In genomic region chr3:125163739-125164601, GRCh38 we compare ENCODE assay signal across 10 cellular contexts. TPM values are rescaled to one million over a fixed set of nuclear protein-coding genes. Genes with fewer than 3 reads are reported as not detected.
DNase-seq lines count a peak whose midpoint lies in the region; ATAC-seq and TF ChIP-seq lines count a peak whose summit lies in the region.
"Had no signal": no experiment of that assay in that cellular context is flagged by ENCODE, and none has a peak within 500 bp of the region (broad histone marks: within the 10 kb centered on the region; RNA-seq: fewer than 3 reads in every experiment).

No MANE protein-coding gene starts in this region.

- dilution Hi-C loops in mammary epithelial cell (cut with HindIII; ENCODE audit: low sequenced_read_pairs) = no loop called here

- TF ChIP-seq CTCF in breast epithelium (IDR thresholded peaks at IDR 0.05) (no peak), mammary epithelial cell (conservative IDR thresholded peaks at IDR 0.05 in 1 of 2, IDR thresholded peaks at IDR 0.05 in 1 of 2; ENCODE audit: extremely low read depth in 1 of 2, insufficient read depth in 1 of 2, low read depth in 1 of 2, low read length in 2 of 2) (peak in 1 of 2 donors; percentile 51), fibroblast of the aortic adventitia (IDR thresholded peaks at IDR 0.05; ENCODE audit: insufficient read depth, low read length) (peak; percentile 61), type B pancreatic cell (conservative IDR thresholded peaks at IDR 0.05) (no peak)

- no peaks in the 10 kb centered on the region for H3K36me3 ChIP-seq in breast epithelium
- H3K36me3 ChIP-seq in mammary epithelial cell (ENCODE audit: insufficient read depth, low read length) = no peaks in the 10 kb centered on the region

- H4K20me1 ChIP-seq in mammary epithelial cell (ENCODE audit: insufficient read depth, low read length) = no peaks in the 10 kb centered on the region

- H3K36me3 Mint-ChIP-seq in type B pancreatic cell = peaks cover 3% of the 10 kb centered on the region
- H3K36me3 Mint-ChIP-seq in stimulated activated effector memory CD8-positive, alpha-beta T cell treated with anti-CD3 and anti-CD28 coated beads, Interleukin-12 subunit alpha, Interleukin-12 subunit beta, amount 100 ng/mL, for 72 hours = no peaks in the 10 kb centered on the region
- H3K36me3 Mint-ChIP-seq: CD4-positive, CD25-positive, alpha-beta regulatory T cell had no signal

- H2AFZ ChIP-seq in mammary epithelial cell (ENCODE audit: low read depth, low read length) = no peak overlapping the region

- no peak overlapping the region for H3K4me3 ChIP-seq in breast epithelium
- no peak overlapping the region for H3K4me3 ChIP-seq in mammary epithelial cell (replicated peaks in 1 of 3; ENCODE audit: insufficient read depth in 1 of 3, low read depth in 2 of 3, low read length in 3 of 3)
- H3K4me3 ChIP-seq in fibroblast of the aortic adventitia (ENCODE audit: low read depth, low read length) = no peak overlapping the region

- H3K9me3 Mint-ChIP-seq in type B pancreatic cell = no peaks in the 10 kb centered on the region
- H3K9me3 Mint-ChIP-seq in stimulated activated effector memory CD8-positive, alpha-beta T cell treated with anti-CD3 and anti-CD28 coated beads, Interleukin-12 subunit alpha, Interleukin-12 subunit beta, amount 100 ng/mL, for 72 hours = no peaks in the 10 kb centered on the region
- H3K9me3 Mint-ChIP-seq: CD4-positive, CD25-positive, alpha-beta regulatory T cell had no signal

- TF ChIP-seq POLR2A in breast epithelium (IDR thresholded peaks at IDR 0.05) = no peak

- H3K4me3 Mint-ChIP-seq in type B pancreatic cell = no peak overlapping the region
- no peak overlapping the region for H3K4me3 Mint-ChIP-seq in stimulated activated effector memory CD8-positive, alpha-beta T cell treated with anti-CD3 and anti-CD28 coated beads, Interleukin-12 subunit alpha, Interleukin-12 subunit beta, amount 100 ng/mL, for 72 hours
- H3K4me3 Mint-ChIP-seq: CD4-positive, CD25-positive, alpha-beta regulatory T cell had no signal

- H3K4me1 Mint-ChIP-seq in type B pancreatic cell (ENCODE audit: unreplicated experiment) = peaks cover 30% of the 10 kb centered on the region
- H3K4me1 Mint-ChIP-seq in stimulated activated effector memory CD8-positive, alpha-beta T cell treated with anti-CD3 and anti-CD28 coated beads, Interleukin-12 subunit alpha, Interleukin-12 subunit beta, amount 100 ng/mL, for 72 hours = no peaks in the 10 kb centered on the region
- H3K4me1 Mint-ChIP-seq: CD4-positive, CD25-positive, alpha-beta regulatory T cell had no signal

- no peaks in the 10 kb centered on the region for H3K79me2 ChIP-seq in mammary epithelial cell (ENCODE audit: insufficient read depth, low read length)

- no peaks in the 10 kb centered on the region for H3K27me3 Mint-ChIP-seq in type B pancreatic cell

- BruUV-seq in mammary epithelial cell (replicated peaks; lab: Mats Ljungman, UMichigan) = no TSS peak

- H3K27me3 ChIP-seq in breast epithelium (no peaks in the 10 kb centered on the region), mammary epithelial cell (ENCODE audit: insufficient read depth, low read length) (no peaks in the 10 kb centered on the region)

- H3K27ac ChIP-seq in breast epithelium (peak overlapping the region; percentile 21 to 41), mammary epithelial cell (ENCODE audit: insufficient read depth, low read depth, low read length) (no peak overlapping the region)

- ATAC-seq in stimulated activated effector memory CD8-positive, alpha-beta T cell treated with anti-CD3 and anti-CD28 coated beads, Interleukin-12 subunit alpha, Interleukin-12 subunit beta, amount 100 ng/mL, for 72 hours = no peak

- H3K4me1 ChIP-seq in breast epithelium (peaks cover 0 to 8% of the 10 kb centered on the region in 2 donors), mammary epithelial cell (ENCODE audit: insufficient read depth, low read length) (no peaks in the 10 kb centered on the region)

- H3K27ac Mint-ChIP-seq in type B pancreatic cell = peak overlapping the region; percentile 31
- H3K27ac Mint-ChIP-seq in stimulated activated effector memory CD8-positive, alpha-beta T cell treated with anti-CD3 and anti-CD28 coated beads, Interleukin-12 subunit alpha, Interleukin-12 subunit beta, amount 100 ng/mL, for 72 hours = no peak overlapping the region
- H3K27ac Mint-ChIP-seq: CD4-positive, CD25-positive, alpha-beta regulatory T cell had no signal

- WGBS in mammary epithelial cell (ENCODE audit: low coverage, missing lambda C conversion rate) = 87% methylated on average over 14 of the region's 15 CpGs

- H3K4me2 ChIP-seq in mammary epithelial cell (ENCODE audit: insufficient read depth, low read depth, low read length) = no peak overlapping the region

- intact Hi-C loops in breast epithelium (cut with DNase I; ENCODE audit: low total_unique reads) (no loop called here), mammary epithelial cell (cut with micrococcal nuclease) (no loop called here)

- CTCF ChIA-PET in mammary epithelial cell (lab: Charles Lee; ENCODE audit: low non-redundant PET) = interaction anchor here (0.8 kb wide), 1 partner anchor 1027 kb away, joined by 4 read pairs; no protein-coding TSS in a partner anchor

- in situ Hi-C loops in mammary epithelial cell (cut with MboI; ENCODE audit: low sequenced_read_pairs in 2 of 2) = no loop called here

- DNase-seq in breast epithelium (ENCODE audit: low spot score in 2 of 2) (no peak), mammary epithelial cell (no peak), NCI-H526 treated with DMSO at 0.1 percent for 48 hours (lab: John Stamatoyannopoulos, UW) (peak; percentile 63), fibroblast of the aortic adventitia (ENCODE audit: low read depth) (peak; percentile 66), type B pancreatic cell (ENCODE audit: extremely low spot score, unreplicated experiment) (no peak), NCI-H2107 treated with DMSO at 0.1 percent for 48 hours (lab: John Stamatoyannopoulos, UW; ENCODE audit: unreplicated experiment) (no peak)
- DNase-seq in activated CD8-positive, alpha-beta memory T cell treated with anti-CD3 and anti-CD28 coated beads, Interleukin-2, amount 50 U/mL, for 4 hours = no peak
- DNase-seq in stimulated activated effector memory CD8-positive, alpha-beta T cell treated with anti-CD3 and anti-CD28 coated beads, Interleukin-12 subunit alpha, Interleukin-12 subunit beta, amount 100 ng/mL, for 72 hours (ENCODE audit: low spot score in 2 of 2) = no peak
- DNase-seq: CD4-positive, CD25-positive, alpha-beta regulatory T cell; kidney had no signal

- no peaks in the 10 kb centered on the region for H3K9me3 ChIP-seq in breast epithelium
- no peaks in the 10 kb centered on the region for H3K9me3 ChIP-seq in mammary epithelial cell (replicated peaks; ENCODE audit: insufficient read depth, low read length)

- H3K9ac ChIP-seq in mammary epithelial cell (ENCODE audit: insufficient read depth, low read length) = no peak overlapping the region

RNA-seq across cellular contexts. Expression of gene SLC12A8, which starts 48.6 kb away (rescaled TPM):
- 10 to 100 TPM in 1 of 3 donors, 1 to 10 TPM in 1, under 1 TPM in 1; 0.48 to 12.5 (median 9.8) TPM for total RNA-seq in breast epithelium
- 10 to 100 TPM; 12.5 to 24.8 TPM for total RNA-seq in mammary epithelial cell
- polyA plus RNA-seq in mammary epithelial cell = 7.5 TPM
- polyA minus RNA-seq in mammary epithelial cell = 10.9 TPM
- 13.4 and 15.5 TPM in 2 replicates for total RNA-seq in fibroblast of the aortic adventitia (ENCODE audit: low replicate concordance)
- 6.8 and 13.8 TPM in 2 replicates for total RNA-seq in type B pancreatic cell (ENCODE audit: low replicate concordance)
- total RNA-seq: CD4-positive, CD25-positive, alpha-beta regulatory T cell had no signal
- polyA plus RNA-seq: CD4-positive, CD25-positive, alpha-beta regulatory T cell had no signal

Comparison
In these comparisons a context has a peak if more than half of its experiments do, and no peak if none do; other contexts are left out.
1. DNase-seq: peak in NCI-H526 treated with DMSO at 0.1 percent for 48 hours (single experiment) and fibroblast of the aortic adventitia (single experiment); none in breast epithelium (0 of 2), mammary epithelial cell (single experiment), type B pancreatic cell (single experiment), activated CD8-positive, alpha-beta memory T cell treated with anti-CD3 and anti-CD28 coated beads, Interleukin-2, amount 50 U/mL, for 4 hours (single experiment), stimulated activated effector memory CD8-positive, alpha-beta T cell treated with anti-CD3 and anti-CD28 coated beads, Interleukin-12 subunit alpha, Interleukin-12 subunit beta, amount 100 ng/mL, for 72 hours (0 of 2) and NCI-H2107 treated with DMSO at 0.1 percent for 48 hours (single experiment).